Comparison of ENCODE assay signal across 25 cellular contexts in genomic region chr7:81606078-81606863, GRCh38.
A peak's percentile ranks its signal among the peaks of the same experiment; 100 is the strongest.
DNase-seq lines count a peak whose midpoint lies in the region; FAIRE-seq and TF ChIP-seq lines count a peak whose summit lies in the region.
"Had no signal": no experiment of that assay in that cellular context is flagged by ENCODE, and none has a peak within 500 bp of the region (broad histone marks: within the 10 kb centered on the region; RNA-seq: fewer than 3 reads in every experiment).

No MANE protein-coding gene starts in this region.

- peak; percentile 35 for DNase-seq in SHP77 treated with DMSO at 0.1 percent for 48 hours (lab: John Stamatoyannopoulos, UW)
- no peak for DNase-seq in SHP77 (lab: John Stamatoyannopoulos, UW)
- DNase-seq in RCC 7860 (ENCODE audit: low spot score) = no peak
- DNase-seq in fibroblast of villous mesenchyme (ENCODE audit: low read depth) = no peak
- DNase-seq in DMS 273 treated with DMSO at 0.1 percent for 48 hours (lab: John Stamatoyannopoulos, UW) = no peak
- DNase-seq in T-helper 1 cell = no peak
- no peak for DNase-seq in COLO829 (ENCODE audit: low spot score)
- DNase-seq: 8988T; AML-193; CD4-positive, alpha-beta T cell; COR-L47; DMS79 treated with DMSO at 0.1 percent for 48 hours; H7; KBM-7; NCI-H1105 treated with DMSO at 0.1 percent for 48 hours; NCI-H2029; NCI-H446 treated with DMSO at 0.1 percent for 48 hours; NCI-H526; NCI-H82; NK-92 treated with Interleukin-12 subunit alpha and Interleukin-12 subunit beta, amount 100 ng/mL, for 24 hours; PC-9; SIG-M5 had no signal

- TF ChIP-seq CTCF in fibroblast of villous mesenchyme (IDR thresholded peaks at IDR 0.05; ENCODE audit: insufficient read depth, low read depth, low read length) = no peak

- peak; percentile 90 for FAIRE-seq in RCC 7860 (lab: Jason Lieb, UNC)
- FAIRE-seq: GM12892 had no signal

- H3K4me3 ChIP-seq in fibroblast of villous mesenchyme (ENCODE audit: low read depth, low read length) = peak overlapping the region; percentile 27
- H3K4me3 ChIP-seq: BLaER1 treated with 17β-estradiol and CSF1 and Interleukin-3, amounts not matched to agents 10 nM and 100 nM; PC-9; SK-N-MC had no signal
